Comparison of ENCODE assay signal across 7 cellular contexts in genomic region chr9:137095664-137096517, GRCh38. TPM values are rescaled to one million over a fixed set of nuclear protein-coding genes. Genes with fewer than 3 reads are reported as not detected.
A peak's percentile ranks its signal among the peaks of the same experiment; 100 is the strongest.
DNase-seq lines count a peak whose midpoint lies in the region; ATAC-seq lines count a peak whose summit lies in the region.

No MANE protein-coding gene starts in this region.

- H3K4me1 Mint-ChIP-seq in activated CD4-positive, alpha-beta T cell treated with anti-CD3 and anti-CD28 coated beads, Interleukin-2, amount 10 ng/mL, durations not matched to agents 24 days and 14 days: peaks cover 17% of the 10 kb centered on the region

- intact Hi-C loops in activated CD4-positive, alpha-beta T cell treated with anti-CD3 and anti-CD28 coated beads, Interleukin-2, amount 10 ng/mL, durations not matched to agents 24 days and 14 days (cut with micrococcal nuclease): loop anchor here (1.0 kb wide), 2 partner anchors 9 to 18 kb away; partner anchors contain the start of gene DPP7

- peak overlapping the region; percentile 78 for H3K4me3 Mint-ChIP-seq in activated CD4-positive, alpha-beta T cell treated with anti-CD3 and anti-CD28 coated beads, Interleukin-2, amount 10 ng/mL, durations not matched to agents 24 days and 14 days

- H3K36me3 Mint-ChIP-seq in activated CD4-positive, alpha-beta T cell treated with anti-CD3 and anti-CD28 coated beads, Interleukin-2, amount 10 ng/mL, durations not matched to agents 24 days and 14 days (ENCODE audit: low read depth): peaks cover 37% of the 10 kb centered on the region

- peak; percentile 63 for ATAC-seq in HG03097 (IDR thresholded peaks at IDR 0.05; ENCODE audit: low FRiP score, unreplicated experiment)

- no peaks in the 10 kb centered on the region for H3K9me3 Mint-ChIP-seq in activated CD4-positive, alpha-beta T cell treated with anti-CD3 and anti-CD28 coated beads, Interleukin-2, amount 10 ng/mL, durations not matched to agents 24 days and 14 days

- H3K27ac Mint-ChIP-seq in activated CD4-positive, alpha-beta T cell treated with anti-CD3 and anti-CD28 coated beads, Interleukin-2, amount 10 ng/mL, durations not matched to agents 24 days and 14 days: peak overlapping the region; percentile 91

- DNase-seq in GM19240 (ENCODE audit: insufficient read length, low spot score) (peak; percentile 58), germinal center (ENCODE audit: low spot score) (peak; percentile 55), NCI-H510A treated with DMSO at 0.1 percent for 48 hours (lab: John Stamatoyannopoulos, UW) (no peak), NCI-H2081 treated with DMSO at 0.1 percent for 48 hours (lab: John Stamatoyannopoulos, UW) (no peak)
- peak; percentile 96 for DNase-seq in activated CD4-positive, alpha-beta T cell treated with anti-CD3 and anti-CD28 coated beads, Interleukin-2, amount 10 ng/mL, durations not matched to agents 24 days and 14 days
- peak; percentile 87 for DNase-seq in stimulated activated naive CD4-positive, alpha-beta T cell treated with Interleukin-2 at 50 U/mL for 16 hours (lab: John Stamatoyannopoulos, UW)

- no peaks in the 10 kb centered on the region for H3K27me3 Mint-ChIP-seq in activated CD4-positive, alpha-beta T cell treated with anti-CD3 and anti-CD28 coated beads, Interleukin-2, amount 10 ng/mL, durations not matched to agents 24 days and 14 days

RNA-seq across cellular contexts. Expression of gene MAN1B1, which starts 9.1 kb away (rescaled TPM):
- 49.7 and 50.1 TPM in 2 replicates for total RNA-seq in activated CD4-positive, alpha-beta T cell treated with anti-CD3 and anti-CD28 coated beads, Interleukin-2, amount 10 ng/mL, durations not matched to agents 24 days and 14 days

RNA-seq across cellular contexts. Expression of gene UAP1L1, which starts 18.6 kb away (rescaled TPM):
- 17.1 and 19.1 TPM in 2 replicates for total RNA-seq in activated CD4-positive, alpha-beta T cell treated with anti-CD3 and anti-CD28 coated beads, Interleukin-2, amount 10 ng/mL, durations not matched to agents 24 days and 14 days

RNA-seq across cellular contexts. Expression of gene DPP7, which starts 18.6 kb away (rescaled TPM):
- 365 and 375 TPM in 2 replicates for total RNA-seq in activated CD4-positive, alpha-beta T cell treated with anti-CD3 and anti-CD28 coated beads, Interleukin-2, amount 10 ng/mL, durations not matched to agents 24 days and 14 days

RNA-seq across cellular contexts. Expression of gene SAPCD2, which starts 25.5 kb away (rescaled TPM):
- total RNA-seq in activated CD4-positive, alpha-beta T cell treated with anti-CD3 and anti-CD28 coated beads, Interleukin-2, amount 10 ng/mL, durations not matched to agents 24 days and 14 days: 22.8 and 23.8 TPM in 2 replicates

RNA-seq across cellular contexts. Expression of gene ENTPD2, which starts 42.0 kb away (rescaled TPM):
- 0.21 TPM in 1 of 2 replicates, not detected in the other for total RNA-seq in activated CD4-positive, alpha-beta T cell treated with anti-CD3 and anti-CD28 coated beads, Interleukin-2, amount 10 ng/mL, durations not matched to agents 24 days and 14 days

Comparison
In these comparisons a context has a peak if more than half of its experiments do, and no peak if none do; other contexts are left out.
1. DNase-seq: peak in GM19240 (single experiment), activated CD4-positive, alpha-beta T cell treated with anti-CD3 and anti-CD28 coated beads, Interleukin-2, amount 10 ng/mL, durations not matched to agents 24 days and 14 days (single experiment), germinal center (single experiment) and stimulated activated naive CD4-positive, alpha-beta T cell treated with Interleukin-2 at 50 U/mL for 16 hours (single experiment); none in NCI-H510A treated with DMSO at 0.1 percent for 48 hours (single experiment) and NCI-H2081 treated with DMSO at 0.1 percent for 48 hours (single experiment).